Comparison of ENCODE assay signal across 13 cellular contexts in genomic region chr5:8270246-8270645, GRCh38.
DNase-seq lines count a peak whose midpoint lies in the region; ATAC-seq lines count a peak whose summit lies in the region.
"Had no signal": no experiment of that assay in that cellular context is flagged by ENCODE, and none has a peak within 500 bp of the region (broad histone marks: within the 10 kb centered on the region; RNA-seq: fewer than 3 reads in every experiment).

No MANE protein-coding gene starts in this region.

- no peak overlapping the region for H3K27ac Mint-ChIP-seq in activated CD4-positive, alpha-beta T cell treated with anti-CD3 and anti-CD28 coated beads for 36 hours
- no peak overlapping the region for H3K27ac Mint-ChIP-seq in natural killer cell treated with Interleukin-12 subunit alpha and Interleukin-12 subunit beta and Interleukin-15 and Interleukin-18, amount 100 ng/mL, for 72 hours
- H3K27ac Mint-ChIP-seq: CD4-positive, alpha-beta T cell had no signal

- H3K4me1 Mint-ChIP-seq in activated CD4-positive, alpha-beta T cell treated with anti-CD3 and anti-CD28 coated beads for 36 hours: no peaks in the 10 kb centered on the region
- H3K4me1 Mint-ChIP-seq in natural killer cell treated with Interleukin-12 subunit alpha and Interleukin-12 subunit beta and Interleukin-15 and Interleukin-18, amount 100 ng/mL, for 72 hours (ENCODE audit: low read depth in 2 of 2): no peaks in the 10 kb centered on the region

- DNase-seq in COLO829 (ENCODE audit: low spot score) (peak; percentile 11), ELR (ENCODE audit: low read depth) (peak; percentile 25), LHCN-M2 (ENCODE audit: low read depth) (peak; percentile 0), T1000 (lab: John Stamatoyannopoulos, UW) (peak; percentile 9)
- DNase-seq in activated CD4-positive, alpha-beta T cell treated with anti-CD3 and anti-CD28 coated beads for 36 hours: no peak
- no peak for DNase-seq in natural killer cell treated with Interleukin-12 subunit alpha and Interleukin-12 subunit beta and Interleukin-15 and Interleukin-18, amount 100 ng/mL, for 72 hours (ENCODE audit: low spot score)
- no peak for DNase-seq in activated CD4-positive, alpha-beta T cell treated with anti-CD3 and anti-CD28 coated beads for 48 hours
- DNase-seq: AML-193; CD4-positive, alpha-beta T cell; DMS153; DMS79; HCEC 1CT had no signal

- no peaks in the 10 kb centered on the region for H3K36me3 Mint-ChIP-seq in activated CD4-positive, alpha-beta T cell treated with anti-CD3 and anti-CD28 coated beads for 36 hours (ENCODE audit: low read depth)
- peaks cover 4% of the 10 kb centered on the region for H3K36me3 Mint-ChIP-seq in natural killer cell treated with Interleukin-12 subunit alpha and Interleukin-12 subunit beta and Interleukin-15 and Interleukin-18, amount 100 ng/mL, for 72 hours

- intact Hi-C loops in activated CD4-positive, alpha-beta T cell treated with anti-CD3 and anti-CD28 coated beads for 36 hours (cut with DNase I, micrococcal nuclease): no loop called here

- CTCF ChIA-PET in activated CD4-positive, alpha-beta T cell treated with anti-CD3 and anti-CD28 coated beads for 36 hours (lab: Charles Lee): no interaction called here

- POLR2A ChIA-PET in activated CD4-positive, alpha-beta T cell treated with anti-CD3 and anti-CD28 coated beads for 36 hours (lab: Charles Lee): no interaction called here

- H3K9me3 Mint-ChIP-seq in activated CD4-positive, alpha-beta T cell treated with anti-CD3 and anti-CD28 coated beads for 36 hours (ENCODE audit: low read depth): peaks cover 7% of the 10 kb centered on the region
- H3K9me3 Mint-ChIP-seq in natural killer cell treated with Interleukin-12 subunit alpha and Interleukin-12 subunit beta and Interleukin-15 and Interleukin-18, amount 100 ng/mL, for 72 hours: peaks cover 24% of the 10 kb centered on the region

- H3K27me3 Mint-ChIP-seq in activated CD4-positive, alpha-beta T cell treated with anti-CD3 and anti-CD28 coated beads for 36 hours: no peaks in the 10 kb centered on the region
- no peaks in the 10 kb centered on the region for H3K27me3 Mint-ChIP-seq in natural killer cell treated with Interleukin-12 subunit alpha and Interleukin-12 subunit beta and Interleukin-15 and Interleukin-18, amount 100 ng/mL, for 72 hours
- H3K27me3 Mint-ChIP-seq: CD4-positive, alpha-beta T cell had no signal

- no peak overlapping the region for H3K4me3 Mint-ChIP-seq in activated CD4-positive, alpha-beta T cell treated with anti-CD3 and anti-CD28 coated beads for 36 hours
- H3K4me3 Mint-ChIP-seq in natural killer cell treated with Interleukin-12 subunit alpha and Interleukin-12 subunit beta and Interleukin-15 and Interleukin-18, amount 100 ng/mL, for 72 hours: no peak overlapping the region
- H3K4me3 Mint-ChIP-seq: CD4-positive, alpha-beta T cell had no signal

- ATAC-seq in activated CD4-positive, alpha-beta T cell treated with anti-CD3 and anti-CD28 coated beads for 36 hours: no peak
- ATAC-seq in natural killer cell treated with Interleukin-12 subunit alpha and Interleukin-12 subunit beta and Interleukin-15 and Interleukin-18, amount 100 ng/mL, for 72 hours: no peak
- ATAC-seq: A549 had no signal

Comparison
In these comparisons a context has a peak if more than half of its experiments do, and no peak if none do; other contexts are left out.
1. DNase-seq: peak in COLO829 (single experiment), ELR (single experiment), LHCN-M2 (single experiment) and T1000 (single experiment); none in activated CD4-positive, alpha-beta T cell treated with anti-CD3 and anti-CD28 coated beads for 36 hours (single experiment), natural killer cell treated with Interleukin-12 subunit alpha and Interleukin-12 subunit beta and Interleukin-15 and Interleukin-18, amount 100 ng/mL, for 72 hours (single experiment) and activated CD4-positive, alpha-beta T cell treated with anti-CD3 and anti-CD28 coated beads for 48 hours (single experiment).